11 cellular contexts compared by ENCODE assay signal in the genomic region with DNA sequence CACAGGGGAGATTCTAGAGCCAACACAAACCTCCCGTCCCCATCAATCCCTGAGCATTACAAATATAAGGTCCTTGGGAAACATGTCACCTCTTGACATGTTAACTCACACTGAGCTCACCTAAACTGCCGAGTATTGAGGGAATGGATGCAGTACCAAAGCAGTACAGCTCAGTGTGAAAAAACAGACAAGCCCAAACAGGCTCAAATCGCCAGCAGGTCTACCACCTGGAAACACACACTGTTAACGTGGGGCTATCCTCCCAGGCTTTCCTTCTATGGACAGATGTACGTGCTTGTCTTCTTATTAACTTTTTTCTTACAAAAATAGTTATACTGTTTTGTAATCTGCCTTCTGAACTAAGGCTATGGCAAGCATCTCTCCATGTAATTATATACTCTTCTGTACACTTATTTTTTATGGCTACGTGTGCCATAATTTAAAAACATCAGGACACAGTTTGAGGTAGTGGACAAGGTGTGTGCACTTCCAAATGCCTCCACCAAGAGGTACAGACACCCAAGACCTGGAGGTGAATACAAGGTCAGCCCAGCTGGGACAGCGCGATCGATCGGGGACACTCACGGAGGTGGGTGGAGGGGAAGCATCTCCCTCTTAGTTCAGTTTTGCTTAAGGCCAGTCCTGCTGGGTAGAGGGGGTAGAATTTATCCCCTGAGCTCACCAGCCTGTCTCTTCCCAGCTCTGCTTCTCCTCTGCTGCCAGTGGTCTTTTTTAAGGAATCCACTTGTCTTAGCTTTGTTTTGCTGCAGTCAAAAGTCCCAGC.
A peak's percentile ranks its signal among the peaks of the same experiment; 100 is the strongest.
DNase-seq lines count a peak whose midpoint lies in the region; ATAC-seq and TF ChIP-seq lines count a peak whose summit lies in the region.
"Had no signal": no experiment of that assay in that cellular context is flagged by ENCODE, and none has a peak within 500 bp of the region (broad histone marks: within the 10 kb centered on the region; RNA-seq: fewer than 3 reads in every experiment).

No MANE protein-coding gene starts in this region.

- peaks cover 6% of the 10 kb centered on the region for H3K4me1 Mint-ChIP-seq in endodermal cell

- TF ChIP-seq CTCF in endodermal cell (conservative IDR thresholded peaks at IDR 0.05): peak; percentile 20

- H3K4me3 ChIP-seq in endodermal cell (ENCODE audit: low read length): no peak overlapping the region
- no peak overlapping the region for H3K4me3 ChIP-seq in GM23248
- H3K4me3 ChIP-seq: esophagus squamous epithelium had no signal

- in situ Hi-C loops in GM23248 (cut with MboI): loop anchor here (25.0 kb wide), 2 partner anchors 503 to 1328 kb away; no protein-coding TSS in a partner anchor

- no peaks in the 10 kb centered on the region for H3K9me2 ChIP-seq in GM23248 (ENCODE audit: insufficient read depth)

- H3K9me3 ChIP-seq in endodermal cell (ENCODE audit: control insufficient read depth, low read length) (peaks cover 16% of the 10 kb centered on the region), GM23248 (ENCODE audit: low read depth) (no peaks in the 10 kb centered on the region)
- H3K9me3 ChIP-seq: esophagus squamous epithelium had no signal

- no peaks in the 10 kb centered on the region for H4K20me1 ChIP-seq in GM23248 (ENCODE audit: insufficient read depth)

- intact Hi-C loops in cardiac septum (cut with DNase I): no loop called here

- WGBS in endodermal cell (ENCODE audit: insufficient coverage in 1 of 2, insufficient read length in 1 of 2), 2 experiments: 97 to 98% methylated on average over 4 to 11 of the region's 11 CpGs
- WGBS in GM23248 (ENCODE audit: low coverage in 1 of 2, low lambda C conversion rate in 2 of 2, missing lambda C conversion rate in 2 of 2), 2 experiments: 97 to 99% methylated on average over 11 of the region's 11 CpGs

- peaks cover 14% of the 10 kb centered on the region for H3K79me2 ChIP-seq in GM23248 (ENCODE audit: insufficient read depth)

- no peak overlapping the region for H3K27ac Mint-ChIP-seq in endodermal cell

- no peak overlapping the region for H3K9ac ChIP-seq in endodermal cell (ENCODE audit: extremely low read depth, low read length, poor library complexity, severe bottlenecking)
- H3K9ac ChIP-seq in GM23248: no peak overlapping the region

- H3K4me1 ChIP-seq in endodermal cell (ENCODE audit: control insufficient read depth, insufficient read depth, low read length): no peaks in the 10 kb centered on the region
- H3K4me1 ChIP-seq in GM23248 (ENCODE audit: insufficient read depth): 0 out of 2 replicates have a peak, but pooled peaks cover 4% of the 10 kb centered on the region
- H3K4me1 ChIP-seq: esophagus squamous epithelium had no signal

- no peaks in the 10 kb centered on the region for H3F3A ChIP-seq in GM23248 (ENCODE audit: insufficient read depth)

- H3K27me3 ChIP-seq in endodermal cell (ENCODE audit: control insufficient read depth, insufficient read depth, low read length, poor library complexity, severe bottlenecking) (no peaks in the 10 kb centered on the region), GM23248 (replicated peaks; ENCODE audit: insufficient read depth) (no peaks in the 10 kb centered on the region)
- H3K27me3 ChIP-seq: esophagus squamous epithelium had no signal

- peak; percentile 62 for ATAC-seq in GM18868 (IDR thresholded peaks at IDR 0.05; ENCODE audit: unreplicated experiment)
- ATAC-seq in GM21515 (IDR thresholded peaks at IDR 0.05; ENCODE audit: unreplicated experiment): peak; percentile 59
- peak; percentile 35 for ATAC-seq in HG03108 (IDR thresholded peaks at IDR 0.05; ENCODE audit: unreplicated experiment)
- ATAC-seq: left lobe of liver, right cardiac atrium had no signal

- no peak overlapping the region for H3K4me2 ChIP-seq in GM23248 (ENCODE audit: unreplicated experiment)

- DNase-seq in endodermal cell: no peak
- DNase-seq in NCI-H524 treated with DMSO at 0.1 percent for 48 hours (lab: John Stamatoyannopoulos, UW): no peak
- DNase-seq in GM23248: no peak
- no peak for DNase-seq in cardiac septum (ENCODE audit: low spot score)
- DNase-seq: amygdala, esophagus squamous epithelium, right cardiac atrium had no signal

- H3K36me3 Mint-ChIP-seq in endodermal cell (ENCODE audit: low read depth): peaks cover 49% of the 10 kb centered on the region

- H3K36me3 ChIP-seq in endodermal cell (ENCODE audit: control insufficient read depth, insufficient read depth, low read length) (peaks cover 46% of the 10 kb centered on the region), GM23248 (ENCODE audit: low read depth) (peaks cover 6% of the 10 kb centered on the region)

- H3K27me3 Mint-ChIP-seq in endodermal cell (ENCODE audit: insufficient read depth): no peaks in the 10 kb centered on the region

- H3K9me3 Mint-ChIP-seq in endodermal cell: peaks cover 14% of the 10 kb centered on the region

- H3K27ac ChIP-seq in endodermal cell (ENCODE audit: low read depth, low read length): no peak overlapping the region
- no peak overlapping the region for H3K27ac ChIP-seq in GM23248
- H3K27ac ChIP-seq: esophagus squamous epithelium had no signal

- no peak overlapping the region for H3K4me3 Mint-ChIP-seq in endodermal cell

- H2AFZ ChIP-seq in GM23248: no peak overlapping the region
